In the genomic region with DNA sequence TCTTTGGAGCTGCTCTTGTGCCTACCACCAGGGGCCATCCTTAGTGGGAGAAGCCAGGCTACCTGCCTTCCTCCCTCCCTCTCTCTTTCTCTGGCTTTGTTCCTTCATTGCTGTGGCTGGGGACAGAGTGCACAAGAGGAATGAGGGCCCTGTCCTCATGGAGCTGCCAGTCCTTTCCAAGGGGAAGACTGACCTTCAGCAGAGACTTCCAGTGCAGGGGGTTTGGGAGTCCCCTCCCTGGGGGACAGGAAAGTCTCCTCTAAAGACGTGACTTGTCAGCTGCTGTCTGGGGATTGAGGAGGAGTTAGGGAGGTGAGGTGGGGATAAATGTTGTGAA, we compare ENCODE assay signal across 12 cellular contexts.
DNase-seq lines count a peak whose midpoint lies in the region; ATAC-seq, FAIRE-seq and TF ChIP-seq lines count a peak whose summit lies in the region.
"Had no signal": no experiment of that assay in that cellular context is flagged by ENCODE, and none has a peak within 500 bp of the region (broad histone marks: within the 10 kb centered on the region; RNA-seq: fewer than 3 reads in every experiment).

No MANE protein-coding gene starts in this region.

- FAIRE-seq in A549 (lab: Jason Lieb, UNC), result no peak

- H3K27ac Mint-ChIP-seq in natural killer cell treated with Interleukin-12 subunit alpha and Interleukin-12 subunit beta and Interleukin-15 and Interleukin-18, amount 100 ng/mL, for 72 hours, result peak overlapping the region; percentile 3 to 60

- TF ChIP-seq POLR2A in A549 (IDR thresholded peaks at IDR 0.05; ENCODE audit: low read length) (no peak), body of pancreas (IDR thresholded peaks at IDR 0.05) (no peak)

- no peak for TF ChIP-seq CTCF in A549 (IDR thresholded peaks at IDR 0.05)
- TF ChIP-seq CTCF in RWPE1 (conservative IDR thresholded peaks at IDR 0.05; ENCODE audit: low read depth), result no peak
- TF ChIP-seq CTCF in body of pancreas (IDR thresholded peaks at IDR 0.05), result no peak

- no peak overlapping the region for H3K4me3 Mint-ChIP-seq in natural killer cell treated with Interleukin-12 subunit alpha and Interleukin-12 subunit beta and Interleukin-15 and Interleukin-18, amount 100 ng/mL, for 72 hours
- H3K4me3 Mint-ChIP-seq: activated T-cell treated with anti-CD3 and anti-CD28 coated beads, Interleukin-2, amount 50 U/mL, for 4 hours had no signal

- CTCF ChIA-PET in A549 (lab: Yijun Ruan, JAX), result no interaction called here
- CTCF ChIA-PET in RWPE1 (lab: Yijun Ruan, JAX), result interaction anchor here (0.8 kb wide), 1 partner anchor 10 kb away, joined by 3 read pairs; no protein-coding TSS in a partner anchor

- peaks cover 54 to 60% of the 10 kb centered on the region in 2 donors for H3K4me1 Mint-ChIP-seq in natural killer cell treated with Interleukin-12 subunit alpha and Interleukin-12 subunit beta and Interleukin-15 and Interleukin-18, amount 100 ng/mL, for 72 hours (ENCODE audit: low read depth in 2 of 2)

- H3K4me1 ChIP-seq in A549 (peaks cover 98% of the 10 kb centered on the region), body of pancreas (peaks cover 50% of the 10 kb centered on the region)

- no peaks in the 10 kb centered on the region for H3K27me3 Mint-ChIP-seq in natural killer cell treated with Interleukin-12 subunit alpha and Interleukin-12 subunit beta and Interleukin-15 and Interleukin-18, amount 100 ng/mL, for 72 hours

- no peak for TF ChIP-seq RAD21 in A549 (conservative IDR thresholded peaks at IDR 0.05 in 1 of 2, IDR thresholded peaks at IDR 0.05 in 1 of 2)

- H3K36me3 ChIP-seq in body of pancreas (replicated peaks in 1 of 2; ENCODE audit: insufficient read depth in 1 of 2, low read depth in 2 of 2), result no peaks in the 10 kb centered on the region

- no peaks in the 10 kb centered on the region for H3K9me3 Mint-ChIP-seq in natural killer cell treated with Interleukin-12 subunit alpha and Interleukin-12 subunit beta and Interleukin-15 and Interleukin-18, amount 100 ng/mL, for 72 hours
- H3K9me3 Mint-ChIP-seq: activated T-cell treated with anti-CD3 and anti-CD28 coated beads, Interleukin-2, amount 50 U/mL, for 4 hours had no signal

- no peak for TF ChIP-seq EP300 in A549 (IDR thresholded peaks at IDR 0.05)

- H3K4me3 ChIP-seq in A549 (no peak overlapping the region), body of pancreas (no peak overlapping the region)

- ATAC-seq in A549 (0 out of 6 replicates have a peak, but pooled peaks of 1 of the 2 experiments have one; percentile 4), GM19397 (IDR thresholded peaks at IDR 0.05; ENCODE audit: unreplicated experiment) (no peak), body of pancreas (no peak)
- ATAC-seq in natural killer cell treated with Interleukin-12 subunit alpha and Interleukin-12 subunit beta and Interleukin-15 and Interleukin-18, amount 100 ng/mL, for 72 hours, result no peak
- ATAC-seq: activated T-cell treated with anti-CD3 and anti-CD28 coated beads, Interleukin-2, amount 50 U/mL, for 4 hours had no signal

- intact Hi-C loops in body of pancreas (cut with DNase I), result no loop called here

- WGBS in A549 (ENCODE audit: missing lambda C conversion rate), result 50% methylated on average over 1 of the region's 1 CpG
- 75 to 81% methylated on average over 1 of the region's 1 CpG for WGBS in body of pancreas, 2 donors

- POLR2A ChIA-PET in A549 (lab: Yijun Ruan, JAX), result no interaction called here
- POLR2A ChIA-PET in RWPE1 (lab: Yijun Ruan, JAX; ENCODE audit: low non-redundant PET), result no interaction called here

- DNase-seq in A549 (ENCODE audit: low read depth in 1 of 2, low spot score in 1 of 2), result no peak
- no peak for DNase-seq in RWPE1 (ENCODE audit: low spot score)
- DNase-seq in epithelial cell of prostate (ENCODE audit: low read depth, low spot score), result no peak
- no peak for DNase-seq in natural killer cell treated with Interleukin-12 subunit alpha and Interleukin-12 subunit beta and Interleukin-15 and Interleukin-18, amount 100 ng/mL, for 72 hours (ENCODE audit: low spot score)
- no peak for DNase-seq in hippocampal formation (lab: John Stamatoyannopoulos, UW)
- DNase-seq in cortex of kidney (lab: John Stamatoyannopoulos, UW), result no peak
- DNase-seq in body of pancreas, result no peak
- DNase-seq: activated CD4-positive, CD25-positive, alpha-beta regulatory T cell; activated T-cell treated with anti-CD3 and anti-CD28 coated beads, Interleukin-2, amount 50 U/mL, for 4 hours; DMS79; NCI-H2081 treated with DMSO at 0.1 percent for 48 hours had no signal

- peak overlapping the region; percentile 26; the same call in 1 of the 3 replicates for H3K4me2 ChIP-seq in A549

- peak overlapping the region; percentile 7 to 86; a peak in 5 of 6 replicates for H3K27ac ChIP-seq in A549
- H3K27ac ChIP-seq in RWPE1, result peak overlapping the region; percentile 50
- peak overlapping the region; percentile 72 for H3K27ac ChIP-seq in epithelial cell of prostate
- H3K27ac ChIP-seq in body of pancreas, result peak overlapping the region in 2 of 4 donors; percentile 48 to 53

- no peaks in the 10 kb centered on the region for H3K36me3 Mint-ChIP-seq in natural killer cell treated with Interleukin-12 subunit alpha and Interleukin-12 subunit beta and Interleukin-15 and Interleukin-18, amount 100 ng/mL, for 72 hours

- H3K9me3 ChIP-seq in A549 (no peaks in the 10 kb centered on the region), body of pancreas (no peaks in the 10 kb centered on the region)

- H3K27me3 ChIP-seq in body of pancreas, result no peaks in the 10 kb centered on the region

TF ChIP-seq in A549, 52 proteins besides CTCF, POLR2A, EP300 and RAD21:
- TF ChIP-seq RARB (CRISPR knock-in tag; IDR thresholded peaks at IDR 0.05) (no peak), KDM1A (IDR thresholded peaks at IDR 0.05; ENCODE audit: low read depth) (no peak), FOSL2 (IDR thresholded peaks at IDR 0.05) (no peak), FOSL2 (CRISPR knock-in tag; IDR thresholded peaks at IDR 0.05) (no peak), ZNF302 (CRISPR knock-in tag; IDR thresholded peaks at IDR 0.05) (no peak), SREBF2 (IDR thresholded peaks at IDR 0.05) (no peak), TFCP2L1 (CRISPR knock-in tag; IDR thresholded peaks at IDR 0.05) (no peak), MAFK (IDR thresholded peaks at IDR 0.05; ENCODE audit: partially characterized antibody) (no peak), RNF2 (IDR thresholded peaks at IDR 0.05; ENCODE audit: borderline replicate concordance, low read depth) (no peak), SMC3 (IDR thresholded peaks at IDR 0.05) (no peak), HOXB5 (CRISPR knock-in tag; IDR thresholded peaks at IDR 0.05) (no peak), ZC3H11A (IDR thresholded peaks at IDR 0.05) (no peak), CEBPB (IDR thresholded peaks at IDR 0.05) (no peak), FOSB (CRISPR knock-in tag; IDR thresholded peaks at IDR 0.05) (no peak)
- TF ChIP-seq, protein P1, sequence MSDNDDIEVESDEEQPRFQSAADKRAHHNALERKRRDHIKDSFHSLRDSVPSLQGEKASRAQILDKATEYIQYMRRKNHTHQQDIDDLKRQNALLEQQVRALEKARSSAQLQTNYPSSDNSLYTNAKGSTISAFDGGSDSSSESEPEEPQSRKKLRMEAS (IDR thresholded peaks at IDR 0.05), result no peak
- TF ChIP-seq, protein P2, sequence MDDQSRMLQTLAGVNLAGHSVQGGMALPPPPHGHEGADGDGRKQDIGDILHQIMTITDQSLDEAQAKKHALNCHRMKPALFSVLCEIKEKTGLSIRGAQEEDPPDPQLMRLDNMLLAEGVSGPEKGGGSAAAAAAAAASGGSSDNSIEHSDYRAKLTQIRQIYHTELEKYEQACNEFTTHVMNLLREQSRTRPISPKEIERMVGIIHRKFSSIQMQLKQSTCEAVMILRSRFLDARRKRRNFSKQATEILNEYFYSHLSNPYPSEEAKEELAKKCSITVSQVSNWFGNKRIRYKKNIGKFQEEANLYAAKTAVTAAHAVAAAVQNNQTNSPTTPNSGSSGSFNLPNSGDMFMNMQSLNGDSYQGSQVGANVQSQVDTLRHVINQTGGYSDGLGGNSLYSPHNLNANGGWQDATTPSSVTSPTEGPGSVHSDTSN (IDR thresholded peaks at IDR 0.05), result no peak
- TF ChIP-seq, protein P3, sequence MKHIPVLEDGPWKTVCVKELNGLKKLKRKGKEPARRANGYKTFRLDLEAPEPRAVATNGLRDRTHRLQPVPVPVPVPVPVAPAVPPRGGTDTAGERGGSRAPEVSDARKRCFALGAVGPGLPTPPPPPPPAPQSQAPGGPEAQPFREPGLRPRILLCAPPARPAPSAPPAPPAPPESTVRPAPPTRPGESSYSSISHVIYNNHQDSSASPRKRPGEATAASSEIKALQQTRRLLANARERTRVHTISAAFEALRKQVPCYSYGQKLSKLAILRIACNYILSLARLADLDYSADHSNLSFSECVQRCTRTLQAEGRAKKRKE (CRISPR knock-in tag; IDR thresholded peaks at IDR 0.05; ENCODE audit: low read depth), result no peak
